7 cellular contexts compared by ENCODE assay signal in genomic region chr3:195990841-195991174, GRCh38.
DNase-seq lines count a peak whose midpoint lies in the region; ATAC-seq and TF ChIP-seq lines count a peak whose summit lies in the region.
"Not testable (repeated sequence)": the region's sequence is repeated elsewhere in the genome, so short reads cannot be mapped to it uniquely, and the experiment has no call there.

No MANE protein-coding gene starts in this region.

- H3K4me3 Mint-ChIP-seq in activated CD8-positive, alpha-beta T cell treated with anti-CD3 and anti-CD28 coated beads for 36 hours = peak overlapping the region; percentile 71

- H3K4me3 ChIP-seq in GM12864 (ENCODE audit: low read depth, low read length) (peak overlapping the region; percentile 74), NB4 (ENCODE audit: low read depth, low read length) (peak overlapping the region; percentile 62), cardiac fibroblast (replicated peaks in 1 of 2; ENCODE audit: low read depth in 2 of 2, low read length in 2 of 2) (peak overlapping the region; percentile 59 to 65), heart left ventricle (peak overlapping the region; percentile 56 to 91 (median 77)), mononuclear cell (ENCODE audit: low read length) (peak overlapping the region; percentile 78), gastrocnemius medialis (peak overlapping the region; percentile 64 to 100 (median 84))

- WGBS in heart left ventricle, 4 donors = 51 to 72% (median 57%) methylated on average over 7 of the region's 7 CpGs

- TF ChIP-seq CTCF in GM12864 (IDR thresholded peaks at IDR 0.05; ENCODE audit: low read depth, low read length, missing control alignments); NB4 (IDR thresholded peaks at IDR 0.05; ENCODE audit: low read depth, low read length); activated CD8-positive, alpha-beta T cell treated with anti-CD3 and anti-CD28 coated beads for 36 hours (IDR thresholded peaks at IDR 0.05); cardiac fibroblast (IDR thresholded peaks at IDR 0.05; ENCODE audit: low read depth, low read length); heart left ventricle (IDR thresholded peaks at IDR 0.05); gastrocnemius medialis (IDR thresholded peaks at IDR 0.05 in 4 of 5, conservative IDR thresholded peaks at IDR 0.05 in 1 of 5): not testable (repeated sequence)

- in situ Hi-C loops in gastrocnemius medialis (cut with MboI; ENCODE audit: low sequenced_read_pairs in 4 of 4) = not testable (repeated sequence)

- H3K27me3 Mint-ChIP-seq in activated CD8-positive, alpha-beta T cell treated with anti-CD3 and anti-CD28 coated beads for 36 hours = not testable (repeated sequence)

- peak overlapping the region; percentile 71 for H3K27ac Mint-ChIP-seq in activated CD8-positive, alpha-beta T cell treated with anti-CD3 and anti-CD28 coated beads for 36 hours

- TF ChIP-seq POLR2A in NB4 (IDR thresholded peaks at IDR 0.05; ENCODE audit: extremely low read depth, insufficient read length); heart left ventricle (IDR thresholded peaks at IDR 0.05); gastrocnemius medialis (IDR thresholded peaks at IDR 0.05): not testable (repeated sequence)

- not testable (repeated sequence) for H3K27me3 ChIP-seq in heart left ventricle; mononuclear cell (ENCODE audit: insufficient read depth, low read length); gastrocnemius medialis

- DNase-seq in GM12864 (ENCODE audit: low read depth); NB4 (ENCODE audit: low read depth); activated CD8-positive, alpha-beta T cell treated with anti-CD3 and anti-CD28 coated beads for 36 hours; cardiac fibroblast (ENCODE audit: low read depth in 2 of 2); heart left ventricle; gastrocnemius medialis: not testable (repeated sequence)

- H3K9me3 Mint-ChIP-seq in activated CD8-positive, alpha-beta T cell treated with anti-CD3 and anti-CD28 coated beads for 36 hours = not testable (repeated sequence)

- not testable (repeated sequence) for H3K9me3 ChIP-seq in heart left ventricle; mononuclear cell (ENCODE audit: low read depth, low read length); gastrocnemius medialis

- H3K36me3 Mint-ChIP-seq in activated CD8-positive, alpha-beta T cell treated with anti-CD3 and anti-CD28 coated beads for 36 hours (ENCODE audit: low read depth) = not testable (repeated sequence)

- ATAC-seq in activated CD8-positive, alpha-beta T cell treated with anti-CD3 and anti-CD28 coated beads for 36 hours; gastrocnemius medialis: not testable (repeated sequence)
- ATAC-seq in heart left ventricle = peak in 1 of 4 donors; percentile 6

- H3K36me3 ChIP-seq in heart left ventricle, gastrocnemius medialis: not testable (repeated sequence)

- POLR2A ChIA-PET in activated CD8-positive, alpha-beta T cell treated with anti-CD3 and anti-CD28 coated beads for 36 hours (lab: Charles Lee) = not testable (repeated sequence)

- CTCF ChIA-PET in activated CD8-positive, alpha-beta T cell treated with anti-CD3 and anti-CD28 coated beads for 36 hours (lab: Charles Lee) = not testable (repeated sequence)

- intact Hi-C loops in activated CD8-positive, alpha-beta T cell treated with anti-CD3 and anti-CD28 coated beads for 36 hours (cut with micrococcal nuclease); heart left ventricle (cut with DNase I); gastrocnemius medialis (cut with DNase I; ENCODE audit: low total_unique reads): not testable (repeated sequence)

- H3K27ac ChIP-seq in heart left ventricle (peak overlapping the region; percentile 74 to 95 (median 90)), gastrocnemius medialis (peak overlapping the region; percentile 83 to 97 (median 89))

- not testable (repeated sequence) for H3K4me1 ChIP-seq in heart left ventricle; mononuclear cell (ENCODE audit: insufficient read depth, low read length); gastrocnemius medialis

- not testable (repeated sequence) for H3K4me1 Mint-ChIP-seq in activated CD8-positive, alpha-beta T cell treated with anti-CD3 and anti-CD28 coated beads for 36 hours (ENCODE audit: low read depth)
